ENCODE assay signal across 14 cellular contexts in genomic region chr5:139684350-139684880, GRCh38. TPM values are rescaled to one million over a fixed set of nuclear protein-coding genes. Genes with fewer than 3 reads are reported as not detected.
DNase-seq lines count a peak whose midpoint lies in the region; ATAC-seq, FAIRE-seq and TF ChIP-seq lines count a peak whose summit lies in the region.
"Had no signal": no experiment of that assay in that cellular context is flagged by ENCODE, and none has a peak within 500 bp of the region (broad histone marks: within the 10 kb centered on the region; RNA-seq: fewer than 3 reads in every experiment).

No MANE protein-coding gene starts in this region.

- no peak for FAIRE-seq in GM12891 (lab: Jason Lieb, UNC)
- FAIRE-seq: bronchial epithelial cell had no signal

- POLR2A ChIA-PET in Panc1 (lab: Charles Lee): no interaction called here

- H3K4me1 Mint-ChIP-seq in endothelial cell (ENCODE audit: unreplicated experiment): peaks cover 43% of the 10 kb centered on the region
- peaks cover 2% of the 10 kb centered on the region for H3K4me1 Mint-ChIP-seq in activated CD8-positive, alpha-beta memory T cell treated with anti-CD3 and anti-CD28 coated beads, Interleukin-2, amount 10 ng/mL, durations not matched to agents 7 days and 5 days

- H3K27me3 ChIP-seq in Panc1 (ENCODE audit: control insufficient read depth, insufficient read depth, low read length): no peaks in the 10 kb centered on the region
- H3K27me3 ChIP-seq in psoas muscle (ENCODE audit: insufficient read depth in 3 of 3, low read length in 2 of 3): no peaks in the 10 kb centered on the region

- TF ChIP-seq POLR2A in GM12891 (IDR thresholded peaks at IDR 0.05; ENCODE audit: low read depth, low read length): no peak

- H3K36me3 Mint-ChIP-seq in endothelial cell (ENCODE audit: low read depth, unreplicated experiment): peaks cover 13% of the 10 kb centered on the region
- no peaks in the 10 kb centered on the region for H3K36me3 Mint-ChIP-seq in activated CD8-positive, alpha-beta memory T cell treated with anti-CD3 and anti-CD28 coated beads, Interleukin-2, amount 10 ng/mL, durations not matched to agents 7 days and 5 days

- H3K27ac ChIP-seq in Panc1 (ENCODE audit: low read length) (peak overlapping the region; percentile 26), psoas muscle (peak overlapping the region; percentile 94)
- H3K27ac ChIP-seq: C4-2B had no signal

- no peak for TF ChIP-seq CTCF in Panc1 (IDR thresholded peaks at IDR 0.05)
- no peak for TF ChIP-seq CTCF in endothelial cell (IDR thresholded peaks at IDR 0.05; ENCODE audit: unreplicated experiment)
- no peak for TF ChIP-seq CTCF in psoas muscle (IDR thresholded peaks at IDR 0.05)

- H3K4me3 ChIP-seq in Panc1 (ENCODE audit: low read depth in 2 of 2, low read length in 2 of 2): no peak overlapping the region
- H3K4me3 ChIP-seq in psoas muscle: peak overlapping the region; percentile 22

- ATAC-seq in Panc1 (no peak), psoas muscle (peak; percentile 9 to 15 (median 12)), GM18517 (IDR thresholded peaks at IDR 0.05; ENCODE audit: unreplicated experiment) (no peak)
- no peak for ATAC-seq in activated CD8-positive, alpha-beta memory T cell treated with anti-CD3 and anti-CD28 coated beads, Interleukin-2, amount 10 ng/mL, durations not matched to agents 7 days and 5 days

- no TSS peak for BruUV-seq in Panc1 (replicated peaks; lab: Mats Ljungman, UMichigan)

- WGBS in psoas muscle, 3 donors: 47 to 77% (median 47%) methylated on average over 7 of the region's 7 CpGs

- intact Hi-C loops in Panc1 (cut with micrococcal nuclease; ENCODE audit: unreplicated experiment): no loop called here
- intact Hi-C loops in psoas muscle (cut with DNase I): loop anchor here in 1 of 2 donors (5.0 kb wide), 1 partner anchor 37 kb away; the partner anchor contains the start of gene CXXC5

- H3K27me3 Mint-ChIP-seq in endothelial cell (ENCODE audit: unreplicated experiment): peaks cover 18% of the 10 kb centered on the region
- no peaks in the 10 kb centered on the region for H3K27me3 Mint-ChIP-seq in activated CD8-positive, alpha-beta memory T cell treated with anti-CD3 and anti-CD28 coated beads, Interleukin-2, amount 10 ng/mL, durations not matched to agents 7 days and 5 days

- peak overlapping the region; percentile 62 for H3K27ac Mint-ChIP-seq in endothelial cell (ENCODE audit: unreplicated experiment)
- no peak overlapping the region for H3K27ac Mint-ChIP-seq in activated CD8-positive, alpha-beta memory T cell treated with anti-CD3 and anti-CD28 coated beads, Interleukin-2, amount 10 ng/mL, durations not matched to agents 7 days and 5 days
- H3K27ac Mint-ChIP-seq: activated T-helper 1 cell treated with anti-CD3 and anti-CD28 coated beads, Interleukin-12 subunit alpha, Interleukin-12 subunit beta, Interleukin-2, Interleukin-4 antibody, amounts not matched to agents 30 ng/mL and 10 ng/mL and 1 ng/mL, durations not matched to agents 14 hours and 24 hours and 36 hours had no signal

- CTCF ChIA-PET in Panc1 (lab: Charles Lee): interaction anchor here (2.4 kb wide), 1 partner anchor 50 kb away, joined by 7 read pairs; no protein-coding TSS in a partner anchor
- CTCF ChIA-PET in activated CD8-positive, alpha-beta memory T cell treated with anti-CD3 and anti-CD28 coated beads, Interleukin-2, amount 10 ng/mL, durations not matched to agents 7 days and 5 days (lab: Charles Lee): interaction anchor here (0.8 to 2.8 kb wide), 4 partner anchors 9 to 103 kb away, joined by 3 to 12 read pairs (median 6); no protein-coding TSS in a partner anchor

- H3K36me3 ChIP-seq in Panc1 (ENCODE audit: control insufficient read depth, insufficient read depth, low read length) (no peaks in the 10 kb centered on the region; the same call in 1 of the 2 replicates), psoas muscle (ENCODE audit: insufficient read depth in 1 of 2, low read depth in 1 of 2) (peaks cover 0 to 48% of the 10 kb centered on the region in 2 donors)

- in situ Hi-C loops in Panc1 (cut with HindIII; ENCODE audit: low pct_unique_long_range_greater_than_20kb, low sequenced_read_pairs): no loop called here

- H3K9me3 ChIP-seq in Panc1 (ENCODE audit: control insufficient read depth, insufficient read depth, low read depth, low read length) (no peaks in the 10 kb centered on the region), psoas muscle (no peaks in the 10 kb centered on the region)

- H3K9me3 Mint-ChIP-seq in endothelial cell (ENCODE audit: unreplicated experiment): no peaks in the 10 kb centered on the region
- H3K9me3 Mint-ChIP-seq in activated CD8-positive, alpha-beta memory T cell treated with anti-CD3 and anti-CD28 coated beads, Interleukin-2, amount 10 ng/mL, durations not matched to agents 7 days and 5 days (ENCODE audit: low read depth): no peaks in the 10 kb centered on the region
- H3K9me3 Mint-ChIP-seq: activated T-helper 1 cell treated with anti-CD3 and anti-CD28 coated beads, Interleukin-12 subunit alpha, Interleukin-12 subunit beta, Interleukin-2, Interleukin-4 antibody, amounts not matched to agents 30 ng/mL and 10 ng/mL and 1 ng/mL, durations not matched to agents 14 hours and 24 hours and 36 hours had no signal

- H3K4me3 Mint-ChIP-seq in endothelial cell (ENCODE audit: unreplicated experiment): peak overlapping the region; percentile 56
- H3K4me3 Mint-ChIP-seq in activated CD8-positive, alpha-beta memory T cell treated with anti-CD3 and anti-CD28 coated beads, Interleukin-2, amount 10 ng/mL, durations not matched to agents 7 days and 5 days: no peak overlapping the region
- H3K4me3 Mint-ChIP-seq: activated T-helper 1 cell treated with anti-CD3 and anti-CD28 coated beads, Interleukin-12 subunit alpha, Interleukin-12 subunit beta, Interleukin-2, Interleukin-4 antibody, amounts not matched to agents 30 ng/mL and 10 ng/mL and 1 ng/mL, durations not matched to agents 14 hours and 24 hours and 36 hours had no signal

- H3K4me1 ChIP-seq in Panc1 (ENCODE audit: control insufficient read depth, insufficient read depth, low read length) (peaks cover 61% of the 10 kb centered on the region), psoas muscle (peaks cover 80% of the 10 kb centered on the region)

- DNase-seq in GM12891 (ENCODE audit: insufficient read length, low spot score): no peak
- no peak for DNase-seq in Panc1 (ENCODE audit: low read depth, low spot score)
- no peak for DNase-seq in endothelial cell (ENCODE audit: low spot score)
- no peak for DNase-seq in psoas muscle
- no peak for DNase-seq in activated effector memory CD4-positive, alpha-beta T cell treated with anti-CD3 and anti-CD28 coated beads, Interleukin-2, amount 50 U/mL, for 16 hours
- no peak for DNase-seq in activated CD8-positive, alpha-beta memory T cell treated with anti-CD3 and anti-CD28 coated beads, Interleukin-2, amount 10 ng/mL, durations not matched to agents 7 days and 5 days
- DNase-seq in NCI-H187 (lab: John Stamatoyannopoulos, UW): no peak
- DNase-seq: Karpas-422; mammary epithelial cell; stimulated activated CD4-positive, alpha-beta T cell treated with anti-CD3 and anti-CD28 coated beads, Interleukin-1b, Interleukin-23, amount 100 ng/mL, for 48 hours had no signal

TF ChIP-seq in GM12891, 5 proteins besides CTCF, POLR2A, EP300 and RAD21:
- TF ChIP-seq SPI1 (IDR thresholded peaks at IDR 0.05; ENCODE audit: low read depth, low read length) (no peak), POLR2AphosphoS5 (IDR thresholded peaks at IDR 0.05; ENCODE audit: low read depth, low read length) (0 out of 2 replicates have a peak, but pooled peaks have one; percentile 22)

RNA-seq across cellular contexts. Expression of gene CXXC5, which starts 36.3 kb away (rescaled TPM):
- polyA plus RNA-seq in GM12891 (2012; ENCODE audit: low read depth, missing spikeins): 29.4 TPM
- total RNA-seq in Panc1 (2021; ENCODE audit: unreplicated experiment): 85.0 TPM
- polyA plus RNA-seq in Panc1 (2012; ENCODE audit: insufficient read length): 151 TPM
- total RNA-seq in endothelial cell (ENCODE audit: unreplicated experiment): 37.3 TPM
- 10 to 100 TPM; 31.9 to 88.3 (median 48.5) TPM for total RNA-seq in psoas muscle
- 10 to 100 TPM; 24.5 to 48.5 (median 27.0) TPM for polyA plus RNA-seq in psoas muscle
- total RNA-seq in activated CD8-positive, alpha-beta memory T cell treated with anti-CD3 and anti-CD28 coated beads, Interleukin-2, amount 10 ng/mL, durations not matched to agents 7 days and 5 days: 1 to 10 TPM; 1.8 to 4.1 TPM

Comparison
In these comparisons a context has a peak if more than half of its experiments do, and no peak if none do; other contexts are left out.
1. ATAC-seq: peak in psoas muscle (4 of 4); none in Panc1 (single experiment), activated CD8-positive, alpha-beta memory T cell treated with anti-CD3 and anti-CD28 coated beads, Interleukin-2, amount 10 ng/mL, durations not matched to agents 7 days and 5 days (single experiment) and GM18517 (single experiment).